ENCODE assay signal across 1 cellular context in the genomic region with DNA sequence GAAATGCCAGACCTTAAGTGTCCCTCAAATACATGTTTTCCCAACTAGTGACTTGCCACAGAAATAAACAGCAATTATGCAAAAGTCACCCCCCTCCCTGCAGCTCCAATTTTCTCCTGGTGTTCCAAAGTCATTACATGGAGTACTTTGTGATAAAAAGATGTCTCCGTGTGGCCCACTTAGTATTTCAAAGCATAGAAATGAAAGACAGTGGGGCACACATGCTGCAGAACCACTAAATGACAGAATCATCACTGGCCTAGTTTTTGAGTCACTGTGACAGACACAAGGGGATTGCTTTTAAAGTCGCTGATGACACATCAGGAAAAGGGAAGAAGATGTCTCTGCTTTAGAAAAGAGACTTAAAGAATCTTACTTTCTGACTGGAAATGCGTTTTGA.
TF ChIP-seq lines count a peak whose summit lies in the region.

No MANE protein-coding gene starts in this region.

TF ChIP-seq in SK-N-SH treated with all-trans-retinoic acid at 6 μM for 48 hours, 23 proteins besides CTCF, POLR2A, EP300 and RAD21 (continued from another document):
- TF ChIP-seq, protein P1, sequence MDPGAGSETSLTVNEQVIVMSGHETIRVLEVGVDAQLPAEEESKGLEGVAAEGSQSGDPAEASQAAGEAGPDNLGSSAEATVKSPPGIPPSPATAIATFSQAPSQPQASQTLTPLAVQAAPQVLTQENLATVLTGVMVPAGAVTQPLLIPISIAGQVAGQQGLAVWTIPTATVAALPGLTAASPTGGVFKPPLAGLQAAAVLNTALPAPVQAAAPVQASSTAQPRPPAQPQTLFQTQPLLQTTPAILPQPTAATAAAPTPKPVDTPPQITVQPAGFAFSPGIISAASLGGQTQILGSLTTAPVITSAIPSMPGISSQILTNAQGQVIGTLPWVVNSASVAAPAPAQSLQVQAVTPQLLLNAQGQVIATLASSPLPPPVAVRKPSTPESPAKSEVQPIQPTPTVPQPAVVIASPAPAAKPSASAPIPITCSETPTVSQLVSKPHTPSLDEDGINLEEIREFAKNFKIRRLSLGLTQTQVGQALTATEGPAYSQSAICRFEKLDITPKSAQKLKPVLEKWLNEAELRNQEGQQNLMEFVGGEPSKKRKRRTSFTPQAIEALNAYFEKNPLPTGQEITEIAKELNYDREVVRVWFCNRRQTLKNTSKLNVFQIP (CRISPR knock-in tag; IDR thresholded peaks at IDR 0.05; ENCODE audit: borderline replicate concordance, low read depth), result no peak
- TF ChIP-seq OSR1 (CRISPR knock-in tag; IDR thresholded peaks at IDR 0.05), result no peak
- TF ChIP-seq, protein P2, sequence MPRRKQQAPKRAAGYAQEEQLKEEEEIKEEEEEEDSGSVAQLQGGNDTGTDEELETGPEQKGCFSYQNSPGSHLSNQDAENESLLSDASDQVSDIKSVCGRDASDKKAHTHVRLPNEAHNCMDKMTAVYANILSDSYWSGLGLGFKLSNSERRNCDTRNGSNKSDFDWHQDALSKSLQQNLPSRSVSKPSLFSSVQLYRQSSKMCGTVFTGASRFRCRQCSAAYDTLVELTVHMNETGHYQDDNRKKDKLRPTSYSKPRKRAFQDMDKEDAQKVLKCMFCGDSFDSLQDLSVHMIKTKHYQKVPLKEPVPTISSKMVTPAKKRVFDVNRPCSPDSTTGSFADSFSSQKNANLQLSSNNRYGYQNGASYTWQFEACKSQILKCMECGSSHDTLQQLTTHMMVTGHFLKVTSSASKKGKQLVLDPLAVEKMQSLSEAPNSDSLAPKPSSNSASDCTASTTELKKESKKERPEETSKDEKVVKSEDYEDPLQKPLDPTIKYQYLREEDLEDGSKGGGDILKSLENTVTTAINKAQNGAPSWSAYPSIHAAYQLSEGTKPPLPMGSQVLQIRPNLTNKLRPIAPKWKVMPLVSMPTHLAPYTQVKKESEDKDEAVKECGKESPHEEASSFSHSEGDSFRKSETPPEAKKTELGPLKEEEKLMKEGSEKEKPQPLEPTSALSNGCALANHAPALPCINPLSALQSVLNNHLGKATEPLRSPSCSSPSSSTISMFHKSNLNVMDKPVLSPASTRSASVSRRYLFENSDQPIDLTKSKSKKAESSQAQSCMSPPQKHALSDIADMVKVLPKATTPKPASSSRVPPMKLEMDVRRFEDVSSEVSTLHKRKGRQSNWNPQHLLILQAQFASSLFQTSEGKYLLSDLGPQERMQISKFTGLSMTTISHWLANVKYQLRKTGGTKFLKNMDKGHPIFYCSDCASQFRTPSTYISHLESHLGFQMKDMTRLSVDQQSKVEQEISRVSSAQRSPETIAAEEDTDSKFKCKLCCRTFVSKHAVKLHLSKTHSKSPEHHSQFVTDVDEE (CRISPR knock-in tag; IDR thresholded peaks at IDR 0.05), result no peak
- no peak for TF ChIP-seq ZNF565 (CRISPR knock-in tag; conservative IDR thresholded peaks at IDR 0.05; ENCODE audit: low read depth)
- TF ChIP-seq CSDC2 (CRISPR knock-in tag; IDR thresholded peaks at IDR 0.05), result no peak
- TF ChIP-seq PPARA (CRISPR knock-in tag; IDR thresholded peaks at IDR 0.05; ENCODE audit: borderline replicate concordance), result no peak
